ENCODE assay signal across 8 cellular contexts in the genomic region with DNA sequence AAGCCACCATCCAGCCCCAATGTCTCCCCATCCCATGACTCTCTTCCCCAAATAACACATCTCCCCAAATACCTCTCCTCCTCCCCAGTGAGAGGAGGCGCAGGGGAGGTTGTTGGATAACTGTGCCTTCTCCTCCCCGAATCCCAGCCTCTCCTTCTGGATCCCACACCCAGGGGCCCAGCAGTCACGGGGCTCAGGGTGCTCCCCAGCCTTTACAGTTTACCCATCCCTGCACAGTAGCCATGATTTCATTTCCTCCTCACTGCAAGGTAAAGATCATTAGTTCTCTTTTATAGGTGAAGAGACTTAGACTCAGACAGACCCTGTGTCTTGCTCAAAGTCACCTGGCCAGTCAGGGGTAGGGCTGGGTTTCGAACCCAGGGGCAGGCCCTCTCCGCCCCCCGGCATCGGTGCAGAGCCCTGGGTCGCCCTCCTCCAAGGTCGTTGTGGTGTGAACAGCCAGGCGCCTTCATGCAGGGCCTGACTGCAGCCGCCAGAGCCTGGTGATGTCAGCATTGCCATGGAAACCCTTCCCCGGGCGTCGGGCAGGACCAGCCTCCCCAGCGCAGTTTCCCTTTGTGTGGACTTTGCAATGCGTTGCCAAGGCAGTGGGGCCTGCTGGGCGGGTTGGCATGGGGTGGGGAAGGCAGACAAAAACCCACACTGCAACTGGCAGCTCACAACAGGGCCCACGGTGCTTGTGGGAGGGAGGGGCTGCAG. TPM values are rescaled to one million over a fixed set of nuclear protein-coding genes. Genes with fewer than 3 reads are reported as not detected.
DNase-seq lines count a peak whose midpoint lies in the region; ATAC-seq and TF ChIP-seq lines count a peak whose summit lies in the region.

No MANE protein-coding gene starts in this region.

- no peaks in the 10 kb centered on the region for H3K79me2 ChIP-seq in PC-3 (ENCODE audit: low read length)

- no peaks in the 10 kb centered on the region for H4K20me1 ChIP-seq in PC-3 (ENCODE audit: low read length)

- no peaks in the 10 kb centered on the region for H3K9me3 Mint-ChIP-seq in activated T-helper 2 cell treated with anti-CD3 and anti-CD28 coated beads, Interferon-gamma antibody, Interleukin-2, Interleukin-4, amounts not matched to agents 10 μg/mL and 5 μg/mL and 100 μg/mL, durations not matched to agents 14 hours and 24 hours and 36 hours

- CTCF ChIA-PET in PC-3 (lab: Charles Lee) = no interaction called here

- BruUV-seq in PC-3 (replicated peaks; lab: Mats Ljungman, UMichigan) = no TSS peak

- intact Hi-C loops in PC-3 (cut with micrococcal nuclease) = no loop called here
- intact Hi-C loops in activated T-helper 2 cell treated with anti-CD3 and anti-CD28 coated beads, Interferon-gamma antibody, Interleukin-2, Interleukin-4, amounts not matched to agents 10 μg/mL and 5 μg/mL and 100 μg/mL, durations not matched to agents 14 hours and 24 hours and 36 hours (cut with micrococcal nuclease) = loop anchor here (2.0 kb wide), 1 partner anchor 53 kb away; a partner anchor contains a TSS
- intact Hi-C loops in esophagus muscularis mucosa (cut with DNase I) = no loop called here

- WGBS in esophagus muscularis mucosa = 20% methylated on average over 13 of the region's 18 CpGs

- H3K9me2 ChIP-seq in PC-3 (replicated peaks; ENCODE audit: low read length) = no peaks in the 10 kb centered on the region

- POLR2A ChIA-PET in PC-3 (lab: Charles Lee; ENCODE audit: unreplicated experiment) = interaction anchor here (1.3 kb wide), 1 partner anchor 53 kb away, joined by 3 read pairs; a partner anchor contains a TSS

- H3K4me1 ChIP-seq in PC-3 (ENCODE audit: insufficient read depth, low read length) (peaks cover 19% of the 10 kb centered on the region), esophagus muscularis mucosa (peaks cover 34 to 72% (median 68%) of the 10 kb centered on the region in 4 donors), muscle layer of duodenum (ENCODE audit: control insufficient read depth in 1 of 2, insufficient read depth in 2 of 2, low read length in 2 of 2) (peaks cover 19 to 39% of the 10 kb centered on the region in 2 donors)

- no peak for TF ChIP-seq EP300 in esophagus muscularis mucosa (IDR thresholded peaks at IDR 0.05)

- H3K9ac ChIP-seq in PC-3 (ENCODE audit: low read length) = peak overlapping the region; percentile 55

- H3K27me3 ChIP-seq in PC-3 (ENCODE audit: low read length) (no peaks in the 10 kb centered on the region), esophagus muscularis mucosa (no peaks in the 10 kb centered on the region), muscle layer of duodenum (ENCODE audit: low read depth, low read length) (no peaks in the 10 kb centered on the region)

- H3K27ac ChIP-seq in PC-3 (ENCODE audit: low read length) (peak overlapping the region; percentile 73), esophagus muscularis mucosa (replicated peaks in 1 of 4) (peak overlapping the region; percentile 81 to 87 (median 86)), muscle layer of duodenum (ENCODE audit: low read length) (peak overlapping the region; percentile 91)

- ATAC-seq in PC-3 (peak; percentile 93), HG02571 (IDR thresholded peaks at IDR 0.05; ENCODE audit: unreplicated experiment) (no peak)

- no peaks in the 10 kb centered on the region for H3F3A ChIP-seq in PC-3 (ENCODE audit: low read length, unreplicated experiment)

- peak overlapping the region; percentile 77 for H3K4me2 ChIP-seq in PC-3 (ENCODE audit: low read length)

- H3K4me3 ChIP-seq in PC-3 (ENCODE audit: low read length) (peak overlapping the region; percentile 19; the same call in 1 of the 2 replicates), esophagus muscularis mucosa (no peak overlapping the region), muscle layer of duodenum (ENCODE audit: low read depth in 1 of 2, low read length in 2 of 2) (peak overlapping the region in 1 of 2 donors; percentile 35)

- no peak for TF ChIP-seq POLR2A in esophagus muscularis mucosa (IDR thresholded peaks at IDR 0.05; ENCODE audit: low read depth)

- H3K4me3 Mint-ChIP-seq in activated T-helper 2 cell treated with anti-CD3 and anti-CD28 coated beads, Interferon-gamma antibody, Interleukin-2, Interleukin-4, amounts not matched to agents 10 μg/mL and 5 μg/mL and 100 μg/mL, durations not matched to agents 14 hours and 24 hours and 36 hours (ENCODE audit: low read depth) = peak overlapping the region; percentile 13

- H2AFZ ChIP-seq in PC-3 (ENCODE audit: low read length) = peak overlapping the region; percentile 42

- peaks cover 30% of the 10 kb centered on the region for H3K4me1 Mint-ChIP-seq in activated T-helper 2 cell treated with anti-CD3 and anti-CD28 coated beads, Interferon-gamma antibody, Interleukin-2, Interleukin-4, amounts not matched to agents 10 μg/mL and 5 μg/mL and 100 μg/mL, durations not matched to agents 14 hours and 24 hours and 36 hours (ENCODE audit: low read depth)

- no peaks in the 10 kb centered on the region for H3K27me3 Mint-ChIP-seq in activated T-helper 2 cell treated with anti-CD3 and anti-CD28 coated beads, Interferon-gamma antibody, Interleukin-2, Interleukin-4, amounts not matched to agents 10 μg/mL and 5 μg/mL and 100 μg/mL, durations not matched to agents 14 hours and 24 hours and 36 hours (ENCODE audit: low read depth)

- no peaks in the 10 kb centered on the region for H3K36me3 Mint-ChIP-seq in activated T-helper 2 cell treated with anti-CD3 and anti-CD28 coated beads, Interferon-gamma antibody, Interleukin-2, Interleukin-4, amounts not matched to agents 10 μg/mL and 5 μg/mL and 100 μg/mL, durations not matched to agents 14 hours and 24 hours and 36 hours (ENCODE audit: low read depth)

- TF ChIP-seq CTCF in PC-3 (conservative IDR thresholded peaks at IDR 0.05; ENCODE audit: low read depth, low read length) (no peak), esophagus muscularis mucosa (IDR thresholded peaks at IDR 0.05) (no peak)

- H3K9me3 ChIP-seq in PC-3 (ENCODE audit: low read length) = no peaks in the 10 kb centered on the region
- no peaks in the 10 kb centered on the region for H3K9me3 ChIP-seq in esophagus muscularis mucosa
- no peaks in the 10 kb centered on the region for H3K9me3 ChIP-seq in muscle layer of duodenum (ENCODE audit: control insufficient read depth in 1 of 2, low read length in 2 of 2)

- H3K27ac Mint-ChIP-seq in activated T-helper 2 cell treated with anti-CD3 and anti-CD28 coated beads, Interferon-gamma antibody, Interleukin-2, Interleukin-4, amounts not matched to agents 10 μg/mL and 5 μg/mL and 100 μg/mL, durations not matched to agents 14 hours and 24 hours and 36 hours = peak overlapping the region; percentile 84

- DNase-seq in DMS79 treated with DMSO at 0.1 percent for 48 hours (lab: John Stamatoyannopoulos, UW) = peak; percentile 90
- DNase-seq in HT1080 (ENCODE audit: low read depth) = peak; percentile 88
- peak; percentile 95 for DNase-seq in PC-3
- DNase-seq in activated T-helper 2 cell treated with anti-CD3 and anti-CD28 coated beads, Interferon-gamma antibody, Interleukin-2, Interleukin-4, amounts not matched to agents 10 μg/mL and 5 μg/mL and 100 μg/mL, durations not matched to agents 14 hours and 24 hours and 36 hours (ENCODE audit: low spot score) = peak; percentile 81
- peak; percentile 95 for DNase-seq in esophagus muscularis mucosa (ENCODE audit: extremely low spot score)
- DNase-seq in stimulated activated CD8-positive, alpha-beta memory T cell treated with anti-CD3 and anti-CD28 coated beads, Interleukin-4, amount 100 ng/mL, for 4 hours (ENCODE audit: low read depth in 2 of 2, low spot score in 1 of 2) = peak; percentile 33 to 58

- H3K36me3 ChIP-seq in PC-3 (ENCODE audit: low read depth, low read length) (no peaks in the 10 kb centered on the region), esophagus muscularis mucosa (no peaks in the 10 kb centered on the region), muscle layer of duodenum (ENCODE audit: control insufficient read depth in 1 of 2, insufficient read depth in 2 of 2, low read length in 2 of 2) (no peaks in the 10 kb centered on the region)

RNA-seq across cellular contexts. Expression of a gene that starts 53.3 kb away (rescaled TPM):
- total RNA-seq in HT1080 (2014; rRNA removed; shearing (Covaris generic)) = 2.8 and 15.0 TPM in 2 replicates
- polyA plus RNA-seq in HT1080 (2015; cell fraction: cytosol; rRNA removed) = 14.3 and 14.9 TPM in 2 replicates
- 15.8 and 19.0 TPM in 2 replicates for polyA plus RNA-seq in HT1080 (2015; cell fraction: nucleus; rRNA removed)
- total RNA-seq in PC-3 (2014; rRNA removed) (28.7 and 39.3 TPM in 2 replicates), esophagus muscularis mucosa (10 to 100 TPM; 26.7 to 34.4 (median 31.0) TPM)
- total RNA-seq in activated T-helper 2 cell treated with anti-CD3 and anti-CD28 coated beads, Interferon-gamma antibody, Interleukin-2, Interleukin-4, amounts not matched to agents 10 μg/mL and 5 μg/mL and 100 μg/mL, durations not matched to agents 14 hours and 24 hours and 36 hours = 28.5 and 28.9 TPM in 2 replicates
